Comparison of ENCODE assay signal across 10 cellular contexts in the genomic region with DNA sequence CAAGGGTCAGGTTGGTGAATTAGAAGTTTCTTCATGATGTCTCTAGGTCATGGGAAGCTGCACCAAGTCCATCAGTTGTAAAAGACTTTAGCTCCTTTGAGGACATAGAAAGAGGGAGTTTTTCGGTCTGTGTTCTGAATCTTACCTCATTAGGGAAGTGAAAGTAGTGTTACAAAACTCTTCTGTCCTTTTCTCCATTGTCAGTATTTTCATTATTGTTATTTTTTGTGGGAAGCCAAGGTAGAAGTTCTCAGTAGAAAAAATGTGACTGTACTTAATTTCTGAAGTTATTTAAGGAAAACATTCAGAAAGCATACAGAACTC. TPM values are rescaled to one million over a fixed set of nuclear protein-coding genes. Genes with fewer than 3 reads are reported as not detected.
DNase-seq lines count a peak whose midpoint lies in the region; ATAC-seq, FAIRE-seq and TF ChIP-seq lines count a peak whose summit lies in the region.
"Had no signal": no experiment of that assay in that cellular context is flagged by ENCODE, and none has a peak within 500 bp of the region (broad histone marks: within the 10 kb centered on the region; RNA-seq: fewer than 3 reads in every experiment).

No MANE protein-coding gene starts in this region.

- no peak overlapping the region for H2AFZ ChIP-seq in keratinocyte (ENCODE audit: control insufficient read depth, low read length)

- H3K27ac ChIP-seq in keratinocyte (ENCODE audit: control insufficient read depth, insufficient read depth, low read length) (no peak overlapping the region), small intestine (ENCODE audit: low read depth in 1 of 2, low read length in 1 of 2) (no peak overlapping the region)

- DNase-seq in keratinocyte (ENCODE audit: low read depth, low spot score) (no peak), small intestine (no peak), kidney tubule cell (ENCODE audit: low spot score) (no peak), NCI-H1694 (lab: John Stamatoyannopoulos, UW) (no peak), NCI-H1930 (lab: John Stamatoyannopoulos, UW) (no peak)
- DNase-seq: activated naive CD4-positive, alpha-beta T cell treated with Interleukin-2 at 50 U/mL for 16 hours; stimulated activated CD8-positive, alpha-beta memory T cell treated with anti-CD3 and anti-CD28 coated beads, Interleukin-4, amount 100 ng/mL, for 48 hours had no signal

- peaks cover 2% of the 10 kb centered on the region for H3K9me1 ChIP-seq in keratinocyte (ENCODE audit: control insufficient read depth, extremely low read depth, insufficient read depth, low read length)

- H3K9ac ChIP-seq in keratinocyte (ENCODE audit: control insufficient read depth, extremely low read depth, insufficient read depth, low read length), result no peak overlapping the region

- H3K9me3 ChIP-seq in keratinocyte (ENCODE audit: control insufficient read depth, low read depth, low read length) (no peaks in the 10 kb centered on the region), small intestine (ENCODE audit: control insufficient read depth, low read depth) (no peaks in the 10 kb centered on the region)

- no peak for TF ChIP-seq POLR2A in GM18505 (IDR thresholded peaks at IDR 0.05; ENCODE audit: borderline replicate concordance, extremely low read depth, insufficient read depth, insufficient read length)

- FAIRE-seq in keratinocyte (lab: Jason Lieb, UNC), result no peak
- FAIRE-seq in small intestine (lab: Jason Lieb, UNC), result no peak

- H3K4me2 ChIP-seq in keratinocyte (ENCODE audit: control insufficient read depth, extremely low read depth, insufficient read depth, low read depth, low read length), result peak overlapping the region; percentile 29

- ATAC-seq in GM18505 (IDR thresholded peaks at IDR 0.05; ENCODE audit: unreplicated experiment), result peak; percentile 63
- peak; percentile 84 for ATAC-seq in GM21381 (IDR thresholded peaks at IDR 0.05; ENCODE audit: unreplicated experiment)
- peak; percentile 87 for ATAC-seq in HG03342 (IDR thresholded peaks at IDR 0.05; ENCODE audit: unreplicated experiment)

- TF ChIP-seq CTCF in keratinocyte (optimal IDR thresholded peaks at IDR 0.05 in 1 of 3, IDR thresholded peaks at IDR 0.05 in 1 of 3, conservative IDR thresholded peaks at IDR 0.05 in 1 of 3; ENCODE audit: extremely low read depth in 1 of 3, insufficient read depth in 2 of 3, low read length in 3 of 3), result no peak

- H3K4me3 ChIP-seq in keratinocyte (ENCODE audit: control insufficient read depth in 2 of 3, extremely low read depth in 1 of 3, insufficient read depth in 2 of 3, low read depth in 1 of 3, low read length in 3 of 3) (no peak overlapping the region), small intestine (ENCODE audit: low read depth in 1 of 2, low read length in 2 of 2) (no peak overlapping the region)

- no peaks in the 10 kb centered on the region for H3K79me2 ChIP-seq in keratinocyte (ENCODE audit: control insufficient read depth, insufficient read depth, low read length)

- dilution Hi-C loops in keratinocyte (cut with MboI; ENCODE audit: extremely low pct_ligation_motif_present, low sequenced_read_pairs), result no loop called here

- H4K20me1 ChIP-seq in keratinocyte (ENCODE audit: control insufficient read depth, extremely low read depth, insufficient read depth, low read length), result no peaks in the 10 kb centered on the region

- H3K4me1 ChIP-seq in keratinocyte (ENCODE audit: control insufficient read depth, extremely low read depth, insufficient read depth, low read length) (peaks cover 23% of the 10 kb centered on the region), small intestine (ENCODE audit: control insufficient read depth in 2 of 2, insufficient read depth in 1 of 2, low read depth in 1 of 2, low read length in 1 of 2) (no peaks in the 10 kb centered on the region)

- H3K36me3 ChIP-seq in keratinocyte (ENCODE audit: control insufficient read depth in 2 of 2, extremely low read depth in 1 of 2, insufficient read depth in 2 of 2, low read length in 2 of 2) (no peaks in the 10 kb centered on the region), small intestine (ENCODE audit: control insufficient read depth in 2 of 2, insufficient read depth in 2 of 2, low read length in 2 of 2) (peaks cover 0 to 5% of the 10 kb centered on the region in 2 donors)

- 71 to 88% (median 78%) methylated on average over 1 of the region's 1 CpG for whole genome bisulfite sequencing in small intestine, 3 donors

- no peaks in the 10 kb centered on the region for H3K27me3 ChIP-seq in keratinocyte (ENCODE audit: control insufficient read depth, extremely low read depth, insufficient read depth, low read length)
- no peaks in the 10 kb centered on the region for H3K27me3 ChIP-seq in small intestine (ENCODE audit: control insufficient read depth in 2 of 2, insufficient read depth in 2 of 2, low read length in 2 of 2)

RNA-seq across cellular contexts. Expression of a gene that starts 24.2 kb away (rescaled TPM):
- polyA plus RNA-seq in keratinocyte, result 9.8 to 10.2 TPM (median 10.0 TPM) in 3 replicates
- 4.9 TPM for polyA plus RNA-seq in keratinocyte (2011; ENCODE audit: low read depth)
- 8.4 and 10.4 TPM in 2 replicates for polyA plus RNA-seq in keratinocyte (2011; cell fraction: cytosol; rRNA removed)
- 16.5 and 17.5 TPM in 2 replicates for polyA plus RNA-seq in keratinocyte (2011; cell fraction: nucleus; rRNA removed)
- 5.2 and 11.6 TPM in 2 replicates for polyA plus RNA-seq in keratinocyte (2012; ENCODE audit: low replicate concordance)
- 13.8 to 24.0 TPM (median 16.5 TPM) in 3 replicates for polyA minus RNA-seq in keratinocyte
- polyA minus RNA-seq in keratinocyte (2011; cell fraction: cytosol; rRNA and poly(A)+ RNA removed), result 14.4 TPM
- polyA minus RNA-seq in keratinocyte (2011; cell fraction: nucleus; rRNA and poly(A)+ RNA removed), result 14.4 and 16.1 TPM in 2 replicates
- 10 to 100 TPM in 2 of 3 donors, 1 to 10 TPM in 1; 8.1 to 17.1 (median 11.4) TPM for polyA plus RNA-seq in small intestine

RNA-seq across cellular contexts. Expression of a gene that starts 45.8 kb away (rescaled TPM):
- polyA plus RNA-seq in keratinocyte, result 17.8 to 27.2 TPM (median 23.5 TPM) in 3 replicates
- 29.3 TPM for polyA plus RNA-seq in keratinocyte (2011; ENCODE audit: low read depth)
- polyA plus RNA-seq in keratinocyte (2011; cell fraction: cytosol; rRNA removed), result 20.4 and 28.5 TPM in 2 replicates
- 16.4 and 17.8 TPM in 2 replicates for polyA plus RNA-seq in keratinocyte (2011; cell fraction: nucleus; rRNA removed)
- 17.4 and 22.4 TPM in 2 replicates for polyA plus RNA-seq in keratinocyte (2012; ENCODE audit: low replicate concordance)
- 10.9 to 13.9 TPM (median 12.1 TPM) in 3 replicates for polyA minus RNA-seq in keratinocyte
- polyA minus RNA-seq in keratinocyte (2011; cell fraction: cytosol; rRNA and poly(A)+ RNA removed), result 15.2 TPM
- 5.0 and 9.3 TPM in 2 replicates for polyA minus RNA-seq in keratinocyte (2011; cell fraction: nucleus; rRNA and poly(A)+ RNA removed)
- polyA plus RNA-seq in small intestine, result 10 to 100 TPM; 29.1 to 48.8 (median 35.9) TPM

RNA-seq across cellular contexts. Expression of a gene that starts 53.5 kb away (rescaled TPM):
- polyA plus RNA-seq in keratinocyte, result 1.6 to 3.5 TPM (median 3.3 TPM) in 3 replicates
- not detected for polyA plus RNA-seq in keratinocyte (2011; ENCODE audit: low read depth)
- 0.61 and 2.8 TPM in 2 replicates for polyA plus RNA-seq in keratinocyte (2011; cell fraction: cytosol; rRNA removed)
- polyA plus RNA-seq in keratinocyte (2011; cell fraction: nucleus; rRNA removed), result 3.5 and 5.5 TPM in 2 replicates
- 0.31 and 3.9 TPM in 2 replicates for polyA plus RNA-seq in keratinocyte (2012; ENCODE audit: low replicate concordance)
- polyA minus RNA-seq in keratinocyte, result 0.26 to 2.3 TPM (median 1.5 TPM) in 3 replicates
- not detected for polyA minus RNA-seq in keratinocyte (2011; cell fraction: cytosol; rRNA and poly(A)+ RNA removed)
- polyA minus RNA-seq in keratinocyte (2011; cell fraction: nucleus; rRNA and poly(A)+ RNA removed), result 0.32 and 1.2 TPM in 2 replicates
- 10 to 100 TPM in 2 of 3 donors, 1 to 10 TPM in 1; 2.0 to 14.7 (median 11.6) TPM for polyA plus RNA-seq in small intestine
